Comparison of ENCODE assay signal across 2 cellular contexts in the genomic region with DNA sequence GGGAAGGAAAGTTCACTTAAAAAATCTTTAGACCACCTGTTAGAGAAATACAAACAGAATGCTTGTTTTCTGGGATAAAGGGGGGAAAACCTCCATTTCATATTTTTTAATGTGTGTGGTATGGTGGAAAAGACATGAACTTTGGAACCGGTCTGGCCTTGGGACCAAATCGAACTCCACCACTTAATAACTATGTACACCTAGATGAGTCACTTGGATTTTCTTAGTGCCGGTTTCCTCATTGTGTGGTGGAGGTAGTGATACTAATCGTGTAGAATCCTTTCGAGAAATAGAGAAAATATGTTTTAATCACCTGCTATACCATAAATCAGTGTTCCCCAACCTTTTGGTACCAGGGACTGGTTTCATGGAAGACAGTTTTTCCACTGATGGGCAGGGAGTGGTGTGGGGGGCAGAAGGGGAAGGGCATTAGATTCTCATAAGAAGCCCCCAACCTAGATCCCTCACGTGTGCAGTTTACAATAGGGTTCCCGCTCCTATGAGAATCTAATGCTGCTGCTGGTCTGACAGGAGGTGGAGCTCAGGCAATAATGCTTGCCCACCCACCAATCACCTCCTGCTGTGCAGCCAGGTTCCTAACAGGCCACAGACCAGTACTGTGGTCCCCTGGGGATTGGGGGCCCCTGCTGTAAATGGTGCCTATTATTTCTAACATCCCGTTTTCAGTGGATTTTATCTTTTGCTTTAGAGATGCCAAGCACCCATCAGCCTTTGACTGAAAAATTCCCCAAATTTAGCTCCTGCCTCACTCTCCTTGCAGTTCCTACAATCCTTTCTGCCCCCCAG.
A peak's percentile ranks its signal among the peaks of the same experiment; 100 is the strongest.
TF ChIP-seq lines count a peak whose summit lies in the region.

No MANE protein-coding gene starts in this region.

TF ChIP-seq in HEK293, 187 proteins besides CTCF, POLR2A, EP300 and RAD21 (continued from another document):
- TF ChIP-seq, protein P1, sequence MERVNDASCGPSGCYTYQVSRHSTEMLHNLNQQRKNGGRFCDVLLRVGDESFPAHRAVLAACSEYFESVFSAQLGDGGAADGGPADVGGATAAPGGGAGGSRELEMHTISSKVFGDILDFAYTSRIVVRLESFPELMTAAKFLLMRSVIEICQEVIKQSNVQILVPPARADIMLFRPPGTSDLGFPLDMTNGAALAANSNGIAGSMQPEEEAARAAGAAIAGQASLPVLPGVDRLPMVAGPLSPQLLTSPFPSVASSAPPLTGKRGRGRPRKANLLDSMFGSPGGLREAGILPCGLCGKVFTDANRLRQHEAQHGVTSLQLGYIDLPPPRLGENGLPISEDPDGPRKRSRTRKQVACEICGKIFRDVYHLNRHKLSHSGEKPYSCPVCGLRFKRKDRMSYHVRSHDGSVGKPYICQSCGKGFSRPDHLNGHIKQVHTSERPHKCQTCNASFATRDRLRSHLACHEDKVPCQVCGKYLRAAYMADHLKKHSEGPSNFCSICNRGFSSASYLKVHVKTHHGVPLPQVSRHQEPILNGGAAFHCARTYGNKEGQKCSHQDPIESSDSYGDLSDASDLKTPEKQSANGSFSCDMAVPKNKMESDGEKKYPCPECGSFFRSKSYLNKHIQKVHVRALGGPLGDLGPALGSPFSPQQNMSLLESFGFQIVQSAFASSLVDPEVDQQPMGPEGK (tag by site-specific recombination; IDR thresholded peaks at IDR 0.05) = 0 out of 2 replicates have a peak, but pooled peaks have one; percentile 16
- no peak for TF ChIP-seq ZNF350 (tag by site-specific recombination; IDR thresholded peaks at IDR 0.05)
- no peak for TF ChIP-seq SETDB1 (IDR thresholded peaks at IDR 0.05; ENCODE audit: insufficient read length, low read length)
- TF ChIP-seq HOXC10 (CRISPR knock-in tag; IDR thresholded peaks at IDR 0.05) = no peak
- TF ChIP-seq ZNF16 (tag by site-specific recombination; IDR thresholded peaks at IDR 0.05; ENCODE audit: low read depth) = no peak
- TF ChIP-seq KLF10 (tag by site-specific recombination; IDR thresholded peaks at IDR 0.05) = no peak
- TF ChIP-seq ZIC2 (tag by site-specific recombination; IDR thresholded peaks at IDR 0.05) = peak; percentile 41; the same call in 1 of the 2 replicates
- no peak for TF ChIP-seq ZNF175 (tag by site-specific recombination; IDR thresholded peaks at IDR 0.05)

TF ChIP-seq in HepG2, 621 proteins besides CTCF, POLR2A, EP300 and RAD21 (continued from another document and continues in another):
- no peak for TF ChIP-seq ZBTB25 (CRISPR knock-in tag; IDR thresholded peaks at IDR 0.05)
- no peak for TF ChIP-seq ZNF136 (CRISPR knock-in tag; IDR thresholded peaks at IDR 0.05; ENCODE audit: low read depth)
- TF ChIP-seq NR3C1 (CRISPR knock-in tag; IDR thresholded peaks at IDR 0.05) = no peak
- no peak for TF ChIP-seq ATAD3A (CRISPR knock-in tag; IDR thresholded peaks at IDR 0.05)
- no peak for TF ChIP-seq KDM4B (CRISPR knock-in tag; IDR thresholded peaks at IDR 0.05)
- TF ChIP-seq HDAC6 (IDR thresholded peaks at IDR 0.05; ENCODE audit: low read depth, low read length) = no peak
- TF ChIP-seq ZNF546 (CRISPR knock-in tag; conservative IDR thresholded peaks at IDR 0.05) = no peak
- TF ChIP-seq, protein P2, sequence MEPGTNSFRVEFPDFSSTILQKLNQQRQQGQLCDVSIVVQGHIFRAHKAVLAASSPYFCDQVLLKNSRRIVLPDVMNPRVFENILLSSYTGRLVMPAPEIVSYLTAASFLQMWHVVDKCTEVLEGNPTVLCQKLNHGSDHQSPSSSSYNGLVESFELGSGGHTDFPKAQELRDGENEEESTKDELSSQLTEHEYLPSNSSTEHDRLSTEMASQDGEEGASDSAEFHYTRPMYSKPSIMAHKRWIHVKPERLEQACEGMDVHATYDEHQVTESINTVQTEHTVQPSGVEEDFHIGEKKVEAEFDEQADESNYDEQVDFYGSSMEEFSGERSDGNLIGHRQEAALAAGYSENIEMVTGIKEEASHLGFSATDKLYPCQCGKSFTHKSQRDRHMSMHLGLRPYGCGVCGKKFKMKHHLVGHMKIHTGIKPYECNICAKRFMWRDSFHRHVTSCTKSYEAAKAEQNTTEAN (CRISPR knock-in tag; conservative IDR thresholded peaks at IDR 0.05) = no peak
- no peak for TF ChIP-seq PBX3 (CRISPR knock-in tag; IDR thresholded peaks at IDR 0.05; ENCODE audit: borderline replicate concordance)
- TF ChIP-seq ZNF616 (CRISPR knock-in tag; IDR thresholded peaks at IDR 0.05; ENCODE audit: low read depth) = no peak
- TF ChIP-seq ZNF615 (CRISPR knock-in tag; IDR thresholded peaks at IDR 0.05; ENCODE audit: borderline replicate concordance) = no peak
- TF ChIP-seq REL (CRISPR knock-in tag; conservative IDR thresholded peaks at IDR 0.05) = no peak
- TF ChIP-seq TEAD3 (CRISPR knock-in tag; optimal IDR thresholded peaks at IDR 0.05; ENCODE audit: borderline replicate concordance) = peak; percentile 28
- TF ChIP-seq LBX2 (CRISPR knock-in tag; IDR thresholded peaks at IDR 0.05; ENCODE audit: borderline replicate concordance) = no peak
- TF ChIP-seq HNRNPK (IDR thresholded peaks at IDR 0.05; ENCODE audit: low read depth, low read length, poor library complexity, severe bottlenecking) = no peak
- no peak for TF ChIP-seq HHEX (CRISPR knock-in tag; IDR thresholded peaks at IDR 0.05)
- TF ChIP-seq, protein P3, sequence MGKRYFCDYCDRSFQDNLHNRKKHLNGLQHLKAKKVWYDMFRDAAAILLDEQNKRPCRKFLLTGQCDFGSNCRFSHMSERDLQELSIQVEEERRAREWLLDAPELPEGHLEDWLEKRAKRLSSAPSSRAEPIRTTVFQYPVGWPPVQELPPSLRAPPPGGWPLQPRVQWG (CRISPR knock-in tag; IDR thresholded peaks at IDR 0.05; ENCODE audit: borderline replicate concordance, low read depth) = no peak
- TF ChIP-seq, protein P4, sequence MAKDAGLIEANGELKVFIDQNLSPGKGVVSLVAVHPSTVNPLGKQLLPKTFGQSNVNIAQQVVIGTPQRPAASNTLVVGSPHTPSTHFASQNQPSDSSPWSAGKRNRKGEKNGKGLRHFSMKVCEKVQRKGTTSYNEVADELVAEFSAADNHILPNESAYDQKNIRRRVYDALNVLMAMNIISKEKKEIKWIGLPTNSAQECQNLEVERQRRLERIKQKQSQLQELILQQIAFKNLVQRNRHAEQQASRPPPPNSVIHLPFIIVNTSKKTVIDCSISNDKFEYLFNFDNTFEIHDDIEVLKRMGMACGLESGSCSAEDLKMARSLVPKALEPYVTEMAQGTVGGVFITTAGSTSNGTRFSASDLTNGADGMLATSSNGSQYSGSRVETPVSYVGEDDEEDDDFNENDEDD (CRISPR knock-in tag; IDR thresholded peaks at IDR 0.05; ENCODE audit: borderline replicate concordance) = no peak
- no peak for TF ChIP-seq ZBTB3 (CRISPR knock-in tag; IDR thresholded peaks at IDR 0.05; ENCODE audit: borderline replicate concordance, low read depth)
- no peak for TF ChIP-seq PHF20 (CRISPR knock-in tag; IDR thresholded peaks at IDR 0.05)
- TF ChIP-seq CHD2 (IDR thresholded peaks at IDR 0.05; ENCODE audit: low read depth, low read length) = no peak
- peak; percentile 90 for TF ChIP-seq SMARCE1 (IDR thresholded peaks at IDR 0.05; ENCODE audit: borderline replicate concordance)
- TF ChIP-seq ZBTB46 (CRISPR knock-in tag; IDR thresholded peaks at IDR 0.05; ENCODE audit: borderline replicate concordance) = no peak
- TF ChIP-seq ZNF570 (CRISPR knock-in tag; IDR thresholded peaks at IDR 0.05; ENCODE audit: borderline replicate concordance) = no peak
- TF ChIP-seq GZF1 (CRISPR knock-in tag; IDR thresholded peaks at IDR 0.05) = no peak
- TF ChIP-seq, protein P5, sequence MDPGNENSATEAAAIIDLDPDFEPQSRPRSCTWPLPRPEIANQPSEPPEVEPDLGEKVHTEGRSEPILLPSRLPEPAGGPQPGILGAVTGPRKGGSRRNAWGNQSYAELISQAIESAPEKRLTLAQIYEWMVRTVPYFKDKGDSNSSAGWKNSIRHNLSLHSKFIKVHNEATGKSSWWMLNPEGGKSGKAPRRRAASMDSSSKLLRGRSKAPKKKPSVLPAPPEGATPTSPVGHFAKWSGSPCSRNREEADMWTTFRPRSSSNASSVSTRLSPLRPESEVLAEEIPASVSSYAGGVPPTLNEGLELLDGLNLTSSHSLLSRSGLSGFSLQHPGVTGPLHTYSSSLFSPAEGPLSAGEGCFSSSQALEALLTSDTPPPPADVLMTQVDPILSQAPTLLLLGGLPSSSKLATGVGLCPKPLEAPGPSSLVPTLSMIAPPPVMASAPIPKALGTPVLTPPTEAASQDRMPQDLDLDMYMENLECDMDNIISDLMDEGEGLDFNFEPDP (CRISPR knock-in tag; conservative IDR thresholded peaks at IDR 0.05) = no peak
- no peak for TF ChIP-seq ZNF468 (CRISPR knock-in tag; IDR thresholded peaks at IDR 0.05)
- no peak for TF ChIP-seq ZNF383 (CRISPR knock-in tag; IDR thresholded peaks at IDR 0.05; ENCODE audit: borderline replicate concordance)
- no peak for TF ChIP-seq ZNF768 (CRISPR knock-in tag; IDR thresholded peaks at IDR 0.05)
- TF ChIP-seq JUNB (CRISPR knock-in tag; IDR thresholded peaks at IDR 0.05; ENCODE audit: borderline replicate concordance) = no peak
- TF ChIP-seq ZKSCAN8 (CRISPR knock-in tag; IDR thresholded peaks at IDR 0.05; ENCODE audit: borderline replicate concordance) = no peak
- TF ChIP-seq SKI (IDR thresholded peaks at IDR 0.05; ENCODE audit: partially characterized antibody) = peak; percentile 56
- TF ChIP-seq MIXL1 (CRISPR knock-in tag; IDR thresholded peaks at IDR 0.05) = no peak
- no peak for TF ChIP-seq SP2 (CRISPR knock-in tag; IDR thresholded peaks at IDR 0.05)
- TF ChIP-seq AHDC1 (CRISPR knock-in tag; IDR thresholded peaks at IDR 0.05; ENCODE audit: borderline replicate concordance) = peak; percentile 81; the same call in 1 of the 2 replicates
- no peak for TF ChIP-seq PRPF4 (IDR thresholded peaks at IDR 0.05; ENCODE audit: low read depth, low read length, poor library complexity, severe bottlenecking)
- no peak for TF ChIP-seq FOXP1 (IDR thresholded peaks at IDR 0.05)
- peak; percentile 50; the same call in 1 of the 2 replicates for TF ChIP-seq FOXP1 (CRISPR knock-in tag; IDR thresholded peaks at IDR 0.05)
- TF ChIP-seq RXRA (CRISPR knock-in tag; IDR thresholded peaks at IDR 0.05) = no peak
- TF ChIP-seq ZNF839 (CRISPR knock-in tag; IDR thresholded peaks at IDR 0.05; ENCODE audit: borderline replicate concordance) = no peak
